ENCODE assay signal across 6 cellular contexts in genomic region chr7:105708681-105709080, GRCh38.
"Had no signal": no experiment of that assay in that cellular context is flagged by ENCODE, and none has a peak within 500 bp of the region (broad histone marks: within the 10 kb centered on the region; RNA-seq: fewer than 3 reads in every experiment).

No MANE protein-coding gene starts in this region.

- DNase-seq: GM23248, GOT3, H7, IMR-90 had no signal

- H3K4me3 ChIP-seq: GM23248, HAP-1, K562 had no signal

- H3K4me1 ChIP-seq: HAP-1 had no signal

- ATAC-seq: K562 had no signal

- H3K27ac ChIP-seq: GM23248 had no signal

- H3K36me3 ChIP-seq: HAP-1 had no signal
